In the genomic region with DNA sequence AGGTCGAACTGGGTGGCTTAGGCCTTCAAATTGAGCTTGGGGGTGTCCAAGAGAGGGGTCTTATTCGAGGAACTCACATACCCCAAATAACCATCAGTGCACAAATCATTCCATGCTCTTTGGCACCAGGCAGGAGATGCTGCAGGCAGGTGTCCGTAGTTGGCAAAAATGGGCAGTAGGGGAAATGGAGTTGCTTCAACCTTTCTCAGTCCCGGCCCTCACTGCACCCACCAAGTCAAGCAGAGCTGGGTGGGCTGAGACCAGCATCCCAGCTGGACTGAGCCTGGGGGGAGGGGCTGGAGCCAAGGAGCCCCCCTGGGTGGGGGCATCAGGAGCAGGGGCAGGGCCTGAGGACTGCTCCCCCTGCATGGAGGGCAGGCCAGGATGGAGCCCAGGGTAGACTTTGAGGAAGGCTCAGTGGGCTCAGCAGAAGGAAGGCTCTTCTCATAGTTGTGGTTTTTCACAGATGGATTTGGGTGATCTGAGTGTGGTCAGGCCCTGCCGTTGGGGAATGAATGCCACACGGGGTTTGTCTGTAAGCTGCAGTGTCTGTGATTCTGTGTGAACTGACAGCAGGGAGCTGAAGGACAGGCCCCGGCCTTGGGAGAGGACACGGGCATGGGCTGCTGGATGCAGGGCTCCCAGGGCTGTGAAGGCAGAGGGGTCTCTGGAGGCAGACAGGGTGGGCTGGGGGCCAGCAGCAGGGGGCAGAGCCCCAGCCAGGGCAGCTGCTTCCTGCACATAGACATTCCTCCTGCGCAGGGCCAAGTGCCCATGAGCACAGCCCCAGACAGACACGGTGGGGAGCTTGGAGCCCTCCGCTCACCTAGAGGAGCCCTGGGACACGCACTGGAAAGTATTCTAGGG, we compare ENCODE assay signal across 22 cellular contexts.
A peak's percentile ranks its signal among the peaks of the same experiment; 100 is the strongest.
DNase-seq lines count a peak whose midpoint lies in the region; ATAC-seq and TF ChIP-seq lines count a peak whose summit lies in the region.
"Had no signal": no experiment of that assay in that cellular context is flagged by ENCODE, and none has a peak within 500 bp of the region (broad histone marks: within the 10 kb centered on the region; RNA-seq: fewer than 3 reads in every experiment).

No MANE protein-coding gene starts in this region.

- H3K79me2 ChIP-seq in KMS-11 (ENCODE audit: insufficient read depth, low read depth): no peaks in the 10 kb centered on the region
- no peaks in the 10 kb centered on the region for H3K79me2 ChIP-seq in hepatocyte

- H4K20me1 ChIP-seq in KMS-11 (ENCODE audit: insufficient read depth): no peaks in the 10 kb centered on the region
- no peaks in the 10 kb centered on the region for H4K20me1 ChIP-seq in hepatocyte (ENCODE audit: insufficient read depth, poor library complexity, severe bottlenecking)

- TF ChIP-seq CTCF in KMS-11 (conservative IDR thresholded peaks at IDR 0.05; ENCODE audit: low read depth, low read length) (no peak), hepatocyte (IDR thresholded peaks at IDR 0.05; ENCODE audit: poor library complexity) (no peak)

- H3K4me3 ChIP-seq in KMS-11 (IDR thresholded peaks at IDR 0.05; ENCODE audit: insufficient read depth, low read depth, low read length): no peak overlapping the region
- no peak overlapping the region for H3K4me3 ChIP-seq in hepatocyte
- H3K4me3 ChIP-seq: body of pancreas, sigmoid colon, SJSA1, testis had no signal

- H3K36me3 ChIP-seq in KMS-11 (ENCODE audit: insufficient read depth) (no peaks in the 10 kb centered on the region), hepatocyte (replicated peaks; ENCODE audit: insufficient read depth, low read depth) (no peaks in the 10 kb centered on the region)

- no peak overlapping the region for H3K9ac ChIP-seq in KMS-11

- H2AFZ ChIP-seq in KMS-11 (ENCODE audit: low read depth) (no peak overlapping the region), hepatocyte (no peak overlapping the region)

- H3K9me2 ChIP-seq in hepatocyte (replicated peaks; ENCODE audit: insufficient read depth): no peaks in the 10 kb centered on the region

- no peak overlapping the region for H3K27ac ChIP-seq in KMS-11
- no peak overlapping the region for H3K27ac ChIP-seq in hepatocyte
- H3K27ac ChIP-seq: body of pancreas, sigmoid colon, SJSA1, testis had no signal

- H3K4me2 ChIP-seq in KMS-11 (peak overlapping the region; percentile 0; the same call in 1 of the 2 replicates), hepatocyte (no peak overlapping the region)

- peak; percentile 71 for DNase-seq in EH (ENCODE audit: low read depth)
- DNase-seq in astrocyte of the hippocampus (ENCODE audit: low read depth, low spot score): peak; percentile 34
- DNase-seq in myocyte (ENCODE audit: low read depth): peak; percentile 82
- DNase-seq in GM19240 (ENCODE audit: insufficient read length, low spot score): no peak
- no peak for DNase-seq in HPDE6-E6E7 (ENCODE audit: extremely low spot score)
- no peak for DNase-seq in hepatocyte (ENCODE audit: low spot score)
- DNase-seq: activated CD4-positive, alpha-beta memory T cell treated with anti-CD3 and anti-CD28 coated beads, Interleukin-2, amount 10 ng/mL, durations not matched to agents 7 days and 5 days; activated effector memory CD4-positive, alpha-beta T cell treated with Interleukin-2 at 50 U/mL for 16 hours; body of pancreas; dermis blood vessel endothelial cell; DMS79 treated with DMSO at 0.1 percent for 48 hours; HCEC 1CT; midbrain; NCI-H146; NCI-H446 treated with DMSO at 0.1 percent for 48 hours; occipital lobe; sigmoid colon; T-helper 9 cell; testis had no signal

- H3K9me3 ChIP-seq in hepatocyte (ENCODE audit: low read depth): no peaks in the 10 kb centered on the region
- H3K9me3 ChIP-seq: body of pancreas, sigmoid colon, SJSA1, testis had no signal

- ATAC-seq in HG03280 (IDR thresholded peaks at IDR 0.05; ENCODE audit: unreplicated experiment): no peak
- ATAC-seq: body of pancreas had no signal

- H3K4me1 ChIP-seq in KMS-11 (ENCODE audit: low read depth, poor library complexity, severe bottlenecking): peaks cover 15% of the 10 kb centered on the region
- no peaks in the 10 kb centered on the region for H3K4me1 ChIP-seq in hepatocyte (ENCODE audit: insufficient read depth)
- H3K4me1 ChIP-seq: body of pancreas, sigmoid colon, SJSA1, testis had no signal

- H3K27me3 ChIP-seq in KMS-11 (ENCODE audit: insufficient read depth, low read depth): no peaks in the 10 kb centered on the region
- H3K27me3 ChIP-seq in hepatocyte: no peaks in the 10 kb centered on the region
- H3K27me3 ChIP-seq: body of pancreas, SJSA1, testis had no signal

- 78% methylated on average over 12 of the region's 12 CpGs for WGBS in hepatocyte (ENCODE audit: low lambda C conversion rate, missing lambda C conversion rate)

Comparison
In these comparisons a context has a peak if more than half of its experiments do, and no peak if none do; other contexts are left out.
1. DNase-seq: peak in EH (single experiment), astrocyte of the hippocampus (single experiment) and myocyte (single experiment); none in GM19240 (single experiment), HPDE6-E6E7 (single experiment) and hepatocyte (single experiment).